Comparison of ENCODE assay signal across 27 cellular contexts in genomic region chr1:41175546-41175945, GRCh38.
DNase-seq lines count a peak whose midpoint lies in the region; ATAC-seq and TF ChIP-seq lines count a peak whose summit lies in the region.
"Had no signal": no experiment of that assay in that cellular context is flagged by ENCODE, and none has a peak within 500 bp of the region (broad histone marks: within the 10 kb centered on the region; RNA-seq: fewer than 3 reads in every experiment).

No MANE protein-coding gene starts in this region.

- DNase-seq in DMS79 treated with DMSO at 0.1 percent for 48 hours (lab: John Stamatoyannopoulos, UW) (peak; percentile 40), M059J (ENCODE audit: low read depth) (peak; percentile 37), PC-3 (peak; percentile 80), fibroblast of pulmonary artery (ENCODE audit: low read depth) (peak; percentile 52), type B pancreatic cell (ENCODE audit: extremely low spot score, unreplicated experiment) (no peak), DMS53 (lab: John Stamatoyannopoulos, UW) (no peak)
- DNase-seq: activated CD4-positive, alpha-beta T cell treated with anti-CD3 and anti-CD28 coated beads for 48 hours; activated naive CD4-positive, alpha-beta T cell treated with anti-CD3 and anti-CD28 coated beads, Interleukin-2, amount 10 ng/mL, durations not matched to agents 7 days and 5 days; adrenal gland; COR-L47; effector CD4-positive, alpha-beta T cell; GOT3; left lung; MG63; NCI-H1417; NCI-H526; pancreas; small intestine; stimulated activated naive CD4-positive, alpha-beta T cell had no signal

- H3K4me3 ChIP-seq in PC-3 (ENCODE audit: low read length) (no peak overlapping the region), fibroblast of pulmonary artery (replicated peaks; ENCODE audit: low read depth, low read length) (no peak overlapping the region)
- H3K4me3 ChIP-seq: adrenal gland, K562, left lung, MG63, neural progenitor cell, pancreas, SJSA1, upper lobe of left lung had no signal

- no peak overlapping the region for H3K9ac ChIP-seq in PC-3 (ENCODE audit: low read length)
- H3K9ac ChIP-seq: neural progenitor cell had no signal

- 0 out of 2 replicates have a peak overlapping the region, but pooled peaks have one; percentile 20 for H3K4me2 ChIP-seq in PC-3 (ENCODE audit: low read length)
- H3K4me2 ChIP-seq: neural progenitor cell had no signal

- no peaks in the 10 kb centered on the region for H3K27me3 Mint-ChIP-seq in type B pancreatic cell
- H3K27me3 Mint-ChIP-seq: activated naive CD4-positive, alpha-beta T cell treated with anti-CD3 and anti-CD28 coated beads, Interleukin-2, amount 10 ng/mL, durations not matched to agents 7 days and 5 days; activated T-helper 17 cell treated with anti-CD3 and anti-CD28 coated beads, Interleukin-2, amount 50 U/mL, for 72 hours had no signal

- intact Hi-C loops in PC-3 (cut with micrococcal nuclease), result no loop called here

- H3K27me3 ChIP-seq in PC-3 (ENCODE audit: low read length), result no peaks in the 10 kb centered on the region
- H3K27me3 ChIP-seq: adrenal gland, left lung, MG63, neural progenitor cell, pancreas, SJSA1, upper lobe of left lung had no signal

- CTCF ChIA-PET in PC-3 (lab: Charles Lee), result no interaction called here

- 0 out of 2 replicates have a peak overlapping the region, but pooled peaks have one; percentile 4 for H3K27ac ChIP-seq in PC-3 (ENCODE audit: low read length)
- H3K27ac ChIP-seq: adrenal gland, C4-2B, left lung, neural progenitor cell, RWPE1, SJSA1, upper lobe of left lung had no signal

- no peak overlapping the region for H3K4me3 Mint-ChIP-seq in type B pancreatic cell
- H3K4me3 Mint-ChIP-seq: activated naive CD4-positive, alpha-beta T cell treated with anti-CD3 and anti-CD28 coated beads, Interleukin-2, amount 10 ng/mL, durations not matched to agents 7 days and 5 days; activated T-helper 17 cell treated with anti-CD3 and anti-CD28 coated beads, Interleukin-2, amount 50 U/mL, for 72 hours; neural progenitor cell had no signal

- peaks cover 4% of the 10 kb centered on the region; the same call in 1 of the 2 replicates for H3K79me2 ChIP-seq in PC-3 (ENCODE audit: low read length)

- peaks cover 6% of the 10 kb centered on the region for H3K9me3 Mint-ChIP-seq in type B pancreatic cell

- no peaks in the 10 kb centered on the region for H3K9me2 ChIP-seq in PC-3 (replicated peaks; ENCODE audit: low read length)

- H3K27ac Mint-ChIP-seq in type B pancreatic cell, result no peak overlapping the region
- H3K27ac Mint-ChIP-seq: activated naive CD4-positive, alpha-beta T cell treated with anti-CD3 and anti-CD28 coated beads, Interleukin-2, amount 10 ng/mL, durations not matched to agents 7 days and 5 days; activated T-helper 17 cell treated with anti-CD3 and anti-CD28 coated beads, Interleukin-2, amount 50 U/mL, for 72 hours; neural progenitor cell had no signal

- no peaks in the 10 kb centered on the region for H3K4me1 Mint-ChIP-seq in type B pancreatic cell (ENCODE audit: unreplicated experiment)
- H3K4me1 Mint-ChIP-seq: activated naive CD4-positive, alpha-beta T cell treated with anti-CD3 and anti-CD28 coated beads, Interleukin-2, amount 10 ng/mL, durations not matched to agents 7 days and 5 days; neural progenitor cell had no signal

- TF ChIP-seq CTCF in PC-3 (conservative IDR thresholded peaks at IDR 0.05; ENCODE audit: low read depth, low read length) (no peak), fibroblast of pulmonary artery (IDR thresholded peaks at IDR 0.05; ENCODE audit: low read length, missing control alignments) (no peak), type B pancreatic cell (conservative IDR thresholded peaks at IDR 0.05) (no peak)

- peaks cover 29% of the 10 kb centered on the region for H3K36me3 Mint-ChIP-seq in type B pancreatic cell

- no TSS peak for BruUV-seq in PC-3 (replicated peaks; lab: Mats Ljungman, UMichigan)

- ATAC-seq in PC-3 (peak; percentile 80), HG03135 (IDR thresholded peaks at IDR 0.05; ENCODE audit: unreplicated experiment) (no peak)
- ATAC-seq: activated T-helper 17 cell treated with anti-CD3 and anti-CD28 coated beads, Interleukin-2, amount 50 U/mL, for 72 hours; K562; left lung had no signal

- H2AFZ ChIP-seq in PC-3 (ENCODE audit: low read length), result no peak overlapping the region
- H2AFZ ChIP-seq: neural progenitor cell had no signal

- POLR2A ChIA-PET in PC-3 (lab: Charles Lee; ENCODE audit: unreplicated experiment), result interaction anchor here (0.7 kb wide), 1 partner anchor 65 kb away, joined by 6 read pairs; no protein-coding TSS in a partner anchor

- peaks cover 21% of the 10 kb centered on the region for H3K4me1 ChIP-seq in PC-3 (ENCODE audit: insufficient read depth, low read length)
- H3K4me1 ChIP-seq: adrenal gland, left lung, neural progenitor cell, SJSA1, upper lobe of left lung had no signal

- H4K20me1 ChIP-seq in PC-3 (ENCODE audit: low read length), result no peaks in the 10 kb centered on the region

- no peaks in the 10 kb centered on the region for H3K36me3 ChIP-seq in PC-3 (ENCODE audit: low read depth, low read length)
- H3K36me3 ChIP-seq: adrenal gland, neural progenitor cell, pancreas, upper lobe of left lung had no signal

- H3F3A ChIP-seq in PC-3 (ENCODE audit: low read length, unreplicated experiment), result no peaks in the 10 kb centered on the region

- no peaks in the 10 kb centered on the region for H3K9me3 ChIP-seq in PC-3 (ENCODE audit: low read length)
- H3K9me3 ChIP-seq: adrenal gland, pancreas, SJSA1 had no signal

Comparison
In these comparisons a context has a peak if more than half of its experiments do, and no peak if none do; other contexts are left out.
1. DNase-seq: peak in DMS79 treated with DMSO at 0.1 percent for 48 hours (single experiment), M059J (single experiment), PC-3 (single experiment) and fibroblast of pulmonary artery (single experiment); none in type B pancreatic cell (single experiment) and DMS53 (single experiment).